ENCODE assay signal across 19 cellular contexts in genomic region chr17:82619211-82619610, GRCh38.
"Had no signal": no experiment of that assay in that cellular context is flagged by ENCODE, and none has a peak within 500 bp of the region (broad histone marks: within the 10 kb centered on the region; RNA-seq: fewer than 3 reads in every experiment).

No MANE protein-coding gene starts in this region.

- H3K9me3 ChIP-seq: colonic mucosa, heart left ventricle, ovary, right atrium auricular region, sigmoid colon, tibial nerve, upper lobe of right lung, vagina had no signal

- H3K27me3 ChIP-seq: colonic mucosa, heart left ventricle, neural progenitor cell, ovary, right atrium auricular region, sigmoid colon, tibial nerve, upper lobe of right lung, vagina had no signal

- H3K27ac Mint-ChIP-seq: naive thymus-derived CD4-positive, alpha-beta T cell; stimulated activated naive CD8-positive, alpha-beta T cell treated with anti-CD3 and anti-CD28 coated beads, Interleukin-15, Interleukin-2, amounts not matched to agents 100 ng/mL and 50 ng/mL, for 24 hours had no signal

- H3K4me3 Mint-ChIP-seq: naive thymus-derived CD4-positive, alpha-beta T cell; neural progenitor cell; stimulated activated naive CD8-positive, alpha-beta T cell treated with anti-CD3 and anti-CD28 coated beads, Interleukin-15, Interleukin-2, amounts not matched to agents 100 ng/mL and 50 ng/mL, for 24 hours had no signal

- H3K4me1 Mint-ChIP-seq: neural progenitor cell had no signal

- H3K27me3 Mint-ChIP-seq: naive thymus-derived CD4-positive, alpha-beta T cell; stimulated activated naive CD8-positive, alpha-beta T cell treated with anti-CD3 and anti-CD28 coated beads, Interleukin-15, Interleukin-2, amounts not matched to agents 100 ng/mL and 50 ng/mL, for 24 hours had no signal

- DNase-seq: colonic mucosa; dermis blood vessel endothelial cell; foreskin melanocyte; heart left ventricle; hippocampal formation; kidney glomerular epithelial cell; mammary epithelial cell; naive thymus-derived CD4-positive, alpha-beta T cell; nucleus accumbens; ovary; sigmoid colon; stimulated activated CD4-positive, alpha-beta T cell treated with anti-CD3 and anti-CD28 coated beads, Interleukin-2, amount 100 ng/mL, for 48 hours; upper lobe of right lung had no signal

- H3K4me1 ChIP-seq: colonic mucosa, heart left ventricle, neural progenitor cell, right atrium auricular region, sigmoid colon, tibial nerve, upper lobe of right lung, vagina had no signal

- H3K4me3 ChIP-seq: colonic mucosa, heart left ventricle, neural progenitor cell, ovary, right atrium auricular region, sigmoid colon, skin epidermis, tibial nerve, upper lobe of right lung, vagina had no signal

- H3K9me3 Mint-ChIP-seq: naive thymus-derived CD4-positive, alpha-beta T cell; neural progenitor cell; stimulated activated naive CD8-positive, alpha-beta T cell treated with anti-CD3 and anti-CD28 coated beads, Interleukin-15, Interleukin-2, amounts not matched to agents 100 ng/mL and 50 ng/mL, for 24 hours had no signal

- ATAC-seq: heart left ventricle; naive thymus-derived CD4-positive, alpha-beta T cell; upper lobe of right lung had no signal

- H3K36me3 ChIP-seq: neural progenitor cell, ovary had no signal

- H3K27ac ChIP-seq: colonic mucosa, heart left ventricle, neural progenitor cell, ovary, right atrium auricular region, sigmoid colon, skin epidermis, tibial nerve, upper lobe of right lung, vagina had no signal
